22 cellular contexts compared by ENCODE assay signal in the genomic region with DNA sequence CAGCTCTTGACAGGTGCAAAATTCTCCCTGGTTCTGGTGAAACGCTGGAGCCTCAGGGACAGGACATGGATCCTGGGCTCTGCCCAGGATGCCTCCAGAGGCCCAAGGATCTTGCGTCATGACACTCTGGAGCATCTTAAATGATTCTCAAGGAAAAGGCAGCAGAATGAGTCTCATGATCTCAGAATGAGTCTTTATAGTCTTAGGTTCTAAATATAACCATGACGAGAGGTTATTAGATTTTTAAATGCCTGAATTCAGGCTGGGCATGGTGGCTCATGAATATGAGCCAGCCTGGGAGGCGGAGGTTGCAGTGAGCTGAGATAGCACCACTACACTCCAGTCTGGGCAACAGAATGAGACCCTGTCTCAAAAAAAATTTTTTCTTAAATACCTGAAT. TPM values are rescaled to one million over a fixed set of nuclear protein-coding genes. Genes with fewer than 3 reads are reported as not detected.
A peak's percentile ranks its signal among the peaks of the same experiment; 100 is the strongest.
DNase-seq lines count a peak whose midpoint lies in the region; TF ChIP-seq lines count a peak whose summit lies in the region.
"Had no signal": no experiment of that assay in that cellular context is flagged by ENCODE, and none has a peak within 500 bp of the region (broad histone marks: within the 10 kb centered on the region; RNA-seq: fewer than 3 reads in every experiment).

No MANE protein-coding gene starts in this region.

- H3K79me2 ChIP-seq in MM.1S (ENCODE audit: low read length): no peaks in the 10 kb centered on the region

- no peak overlapping the region for H3K4me3 ChIP-seq in AG04449 (ENCODE audit: low read depth, low read length)
- H3K4me3 ChIP-seq in fibroblast of the aortic adventitia (ENCODE audit: low read depth, low read length): no peak overlapping the region
- no peak overlapping the region for H3K4me3 ChIP-seq in MM.1S (ENCODE audit: low read length)
- H3K4me3 ChIP-seq: GM23338, mucosa of descending colon, thyroid gland had no signal

- no peaks in the 10 kb centered on the region for H3K36me3 ChIP-seq in MM.1S (replicated peaks; ENCODE audit: insufficient read depth, low read length)

- no peak overlapping the region for H2AFZ ChIP-seq in MM.1S (ENCODE audit: low read length)
- H2AFZ ChIP-seq: GM23338 had no signal

- H3F3A ChIP-seq in MM.1S (ENCODE audit: insufficient read depth, low read length): no peaks in the 10 kb centered on the region

- no peak overlapping the region for H3K4me2 ChIP-seq in MM.1S (ENCODE audit: low read depth, low read length)
- H3K4me2 ChIP-seq: GM23338 had no signal

- POLR2A ChIA-PET in AG04449 (lab: Yijun Ruan, JAX): interaction anchor here (1.9 kb wide), 1 partner anchor 27 kb away, joined by 4 read pairs; no protein-coding TSS in a partner anchor

- H3K9me2 ChIP-seq in MM.1S (replicated peaks; ENCODE audit: insufficient read depth, low read length): no peaks in the 10 kb centered on the region

- peak; percentile 62 for DNase-seq in AG04449 (ENCODE audit: low read depth, low spot score)
- peak; percentile 89 for DNase-seq in EH (ENCODE audit: low read depth)
- DNase-seq in RPMI7951 (ENCODE audit: low read depth): peak; percentile 45
- peak; percentile 17 for DNase-seq in fibroblast of the aortic adventitia (ENCODE audit: low read depth)
- DNase-seq in MM.1S: no peak
- no peak for DNase-seq in cerebellum (ENCODE audit: low spot score)
- no peak for DNase-seq in posterior vena cava (ENCODE audit: low spot score)
- no peak for DNase-seq in NCI-H2029 treated with DMSO at 0.1 percent for 48 hours (lab: John Stamatoyannopoulos, UW)
- DNase-seq: activated CD4-positive, alpha-beta T cell treated with anti-CD3 and anti-CD28 coated beads, Interleukin-2, amount 50 U/mL, for 48 hours; activated naive CD8-positive, alpha-beta T cell treated with anti-CD3 and anti-CD28 coated beads, Interleukin-2, amount 10 ng/mL, durations not matched to agents 7 days and 5 days; AML-193; DMS79 treated with DMSO at 0.1 percent for 48 hours; glutamatergic neuron; left colon; mucosa of descending colon; NCI-H1105; NCI-H526; Right ventricle myocardium superior; stimulated activated CD4-positive, alpha-beta T cell treated with anti-CD3 and anti-CD28 coated beads, Interleukin-15, amount 100 ng/mL, for 24 hours; T-helper 1 cell; thyroid gland had no signal

- H3K9me3 ChIP-seq in MM.1S (replicated peaks; ENCODE audit: insufficient read depth, low read length): no peaks in the 10 kb centered on the region
- H3K9me3 ChIP-seq: mucosa of descending colon, thyroid gland had no signal

- no peak overlapping the region for H3K27ac ChIP-seq in MM.1S (ENCODE audit: low read length)
- H3K27ac ChIP-seq: thyroid gland had no signal

- CTCF ChIA-PET in AG04449 (lab: Yijun Ruan, JAX): interaction anchor here (1.2 to 8.5 kb wide), 12 partner anchors 15 to 439 kb away, joined by 3 to 405 read pairs (median 7); no protein-coding TSS in a partner anchor

- H3K4me1 ChIP-seq in MM.1S (ENCODE audit: low read length): no peaks in the 10 kb centered on the region
- H3K4me1 ChIP-seq: thyroid gland had no signal

- H3K27me3 ChIP-seq in MM.1S (replicated peaks; ENCODE audit: insufficient read depth, low read length): no peaks in the 10 kb centered on the region
- H3K27me3 ChIP-seq: thyroid gland had no signal

- no peak overlapping the region for H3K9ac ChIP-seq in MM.1S (ENCODE audit: low read length)

- H4K20me1 ChIP-seq in MM.1S (ENCODE audit: insufficient read depth, low read length): no peaks in the 10 kb centered on the region

- TF ChIP-seq CTCF in AG04449 (IDR thresholded peaks at IDR 0.05; ENCODE audit: insufficient read depth, low read length, missing control alignments): no peak
- TF ChIP-seq CTCF in fibroblast of the aortic adventitia (IDR thresholded peaks at IDR 0.05; ENCODE audit: insufficient read depth, low read length): no peak
- no peak for TF ChIP-seq CTCF in MM.1S (IDR thresholded peaks at IDR 0.05; ENCODE audit: low read length)

- intact Hi-C loops in posterior vena cava (cut with DNase I): loop anchor here (5.0 to 10.0 kb wide), 2 partner anchors 133 to 220 kb away; no protein-coding TSS in a partner anchor

RNA-seq across cellular contexts. Expression of gene ECE1, which starts 55.5 kb away (rescaled TPM):
- 112 and 131 TPM in 2 replicates for total RNA-seq in RPMI7951 (2014; rRNA removed; shearing (Covaris generic))
- total RNA-seq in fibroblast of the aortic adventitia (ENCODE audit: low replicate concordance) (30.7 and 90.4 TPM in 2 replicates), cerebellum (12.6 TPM), posterior vena cava (100 to 1,000 TPM; 108 to 120 TPM)

RNA-seq across cellular contexts. Expression of gene EIF4G3, which starts 58.1 kb away (rescaled TPM):
- total RNA-seq in RPMI7951 (2014; rRNA removed; shearing (Covaris generic)): 29.9 and 31.6 TPM in 2 replicates
- total RNA-seq in fibroblast of the aortic adventitia (ENCODE audit: low replicate concordance) (58.6 and 80.6 TPM in 2 replicates), cerebellum (69.3 TPM), posterior vena cava (10 to 100 TPM; 54.7 to 56.6 TPM)

Comparison
In these comparisons a context has a peak if more than half of its experiments do, and no peak if none do; other contexts are left out.
1. DNase-seq: peak in AG04449 (single experiment), EH (single experiment), RPMI7951 (single experiment) and fibroblast of the aortic adventitia (single experiment); none in MM.1S (single experiment), cerebellum (single experiment), posterior vena cava (single experiment) and NCI-H2029 treated with DMSO at 0.1 percent for 48 hours (single experiment).